In the genomic region with DNA sequence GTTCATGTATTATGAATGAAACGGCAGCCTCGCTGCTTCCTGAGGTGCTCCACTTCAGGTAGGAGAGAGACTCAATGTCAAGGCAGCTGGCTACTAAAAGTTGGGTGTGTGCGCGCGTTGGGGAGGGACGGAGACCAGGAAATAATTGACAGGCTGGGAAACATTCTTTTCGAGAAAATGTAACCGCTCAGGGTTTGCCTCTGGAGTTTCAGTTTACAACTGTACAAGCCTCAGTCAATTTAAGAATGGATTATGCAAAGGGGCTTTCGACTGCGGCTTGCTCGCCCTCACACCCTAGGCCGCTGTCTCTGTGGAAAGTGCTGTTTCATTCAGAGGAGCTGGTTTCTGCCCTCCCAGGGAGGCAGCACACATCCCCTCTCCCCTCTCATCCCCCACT, we compare ENCODE assay signal across 8 cellular contexts. TPM values are rescaled to one million over a fixed set of nuclear protein-coding genes. Genes with fewer than 3 reads are reported as not detected.
DNase-seq lines count a peak whose midpoint lies in the region; ATAC-seq and TF ChIP-seq lines count a peak whose summit lies in the region.

No MANE protein-coding gene starts in this region.

- H3K27me3 ChIP-seq in skeletal muscle satellite cell (ENCODE audit: control insufficient read depth, insufficient read depth, low read length): no peaks in the 10 kb centered on the region

- H3K4me3 Mint-ChIP-seq in activated CD8-positive, alpha-beta T cell treated with anti-CD3 and anti-CD28 coated beads for 36 hours: peak overlapping the region; percentile 81

- POLR2A ChIA-PET in activated CD8-positive, alpha-beta T cell treated with anti-CD3 and anti-CD28 coated beads for 36 hours (lab: Charles Lee): interaction anchor here (0.8 to 2.9 kb wide), 6 partner anchors 9 to 136 kb away, joined by 3 to 11 read pairs (median 3); no protein-coding TSS in a partner anchor

- peak overlapping the region; percentile 88 for H3K4me2 ChIP-seq in skeletal muscle satellite cell (ENCODE audit: low read length)

- intact Hi-C loops in activated CD8-positive, alpha-beta T cell treated with anti-CD3 and anti-CD28 coated beads for 36 hours (cut with micrococcal nuclease): loop anchor here (5.0 kb wide), 1 partner anchor 135 kb away; no protein-coding TSS in a partner anchor

- TF ChIP-seq CTCF in activated CD8-positive, alpha-beta T cell treated with anti-CD3 and anti-CD28 coated beads for 36 hours (IDR thresholded peaks at IDR 0.05): no peak
- no peak for TF ChIP-seq CTCF in foreskin fibroblast (IDR thresholded peaks at IDR 0.05; ENCODE audit: low read depth, low read length)

- H3K9me3 Mint-ChIP-seq in activated CD8-positive, alpha-beta T cell treated with anti-CD3 and anti-CD28 coated beads for 36 hours: no peaks in the 10 kb centered on the region

- peak overlapping the region; percentile 91 for H3K9ac ChIP-seq in skeletal muscle satellite cell (ENCODE audit: low read depth, low read length)

- peak; percentile 49 for ATAC-seq in GM19468 (IDR thresholded peaks at IDR 0.05; ENCODE audit: extremely low read depth, unreplicated experiment)
- peak; percentile 60 for ATAC-seq in HG03521 (IDR thresholded peaks at IDR 0.05; ENCODE audit: unreplicated experiment)
- ATAC-seq in activated CD8-positive, alpha-beta T cell treated with anti-CD3 and anti-CD28 coated beads for 36 hours: peak; percentile 53

- peak; percentile 74 for DNase-seq in EH (ENCODE audit: low read depth)
- DNase-seq in activated CD8-positive, alpha-beta T cell treated with anti-CD3 and anti-CD28 coated beads for 36 hours: peak; percentile 77
- DNase-seq in foreskin fibroblast: no peak
- DNase-seq in SKM-1 treated with dmso at 0.1 percent for 144 hours (lab: John Stamatoyannopoulos, UW; ENCODE audit: unreplicated experiment): no peak
- DNase-seq in middle frontal gyrus (ENCODE audit: extremely low spot score, low spot score): no peak

- H3K27me3 Mint-ChIP-seq in activated CD8-positive, alpha-beta T cell treated with anti-CD3 and anti-CD28 coated beads for 36 hours: peaks cover 51% of the 10 kb centered on the region

- H3K27ac Mint-ChIP-seq in activated CD8-positive, alpha-beta T cell treated with anti-CD3 and anti-CD28 coated beads for 36 hours: peak overlapping the region; percentile 34

- H3K36me3 ChIP-seq in skeletal muscle satellite cell (ENCODE audit: insufficient read depth, low read length): no peaks in the 10 kb centered on the region

- H3K4me1 Mint-ChIP-seq in activated CD8-positive, alpha-beta T cell treated with anti-CD3 and anti-CD28 coated beads for 36 hours (ENCODE audit: low read depth): peaks cover 18% of the 10 kb centered on the region

- no peaks in the 10 kb centered on the region for H3K36me3 Mint-ChIP-seq in activated CD8-positive, alpha-beta T cell treated with anti-CD3 and anti-CD28 coated beads for 36 hours (ENCODE audit: low read depth)

- CTCF ChIA-PET in activated CD8-positive, alpha-beta T cell treated with anti-CD3 and anti-CD28 coated beads for 36 hours (lab: Charles Lee): interaction anchor here (1.0 to 2.1 kb wide), 4 partner anchors 17 to 84 kb away, joined by 3 to 5 read pairs (median 3); no protein-coding TSS in a partner anchor

- H3K4me1 ChIP-seq in skeletal muscle satellite cell (ENCODE audit: control insufficient read depth, insufficient read depth, low read length): peaks cover 16% of the 10 kb centered on the region

- H3K4me3 ChIP-seq in foreskin fibroblast (ENCODE audit: low read depth in 1 of 2, low read length in 2 of 2) (peak overlapping the region; percentile 65 to 74), skeletal muscle satellite cell (ENCODE audit: low read length) (peak overlapping the region; percentile 82)

- no peaks in the 10 kb centered on the region for H3K9me3 ChIP-seq in skeletal muscle satellite cell (replicated peaks; ENCODE audit: low read length)

RNA-seq across cellular contexts. Expression of a gene that starts 4.4 kb away (rescaled TPM):
- total RNA-seq in activated CD8-positive, alpha-beta T cell treated with anti-CD3 and anti-CD28 coated beads for 36 hours: 1 to 10 TPM; 5.9 to 6.7 TPM
- total RNA-seq in skeletal muscle satellite cell (2012; rRNA removed): 21.5 and 36.9 TPM in 2 replicates

Comparison
In these comparisons a context has a peak if more than half of its experiments do, and no peak if none do; other contexts are left out.
1. DNase-seq: peak in EH (single experiment) and activated CD8-positive, alpha-beta T cell treated with anti-CD3 and anti-CD28 coated beads for 36 hours (single experiment); none in foreskin fibroblast (0 of 2), SKM-1 treated with dmso at 0.1 percent for 144 hours (single experiment) and middle frontal gyrus (single experiment).
2. Peak in every context shown above with its lines, with median percentiles within 50 percentile points of each other: ATAC-seq.